In genomic region chr14:101972126-101972785, GRCh38 we compare ENCODE assay signal across 7 cellular contexts. TPM values are rescaled to one million over a fixed set of nuclear protein-coding genes. Genes with fewer than 3 reads are reported as not detected.
A peak's percentile ranks its signal among the peaks of the same experiment; 100 is the strongest.
DNase-seq lines count a peak whose midpoint lies in the region; ATAC-seq and TF ChIP-seq lines count a peak whose summit lies in the region.

No MANE protein-coding gene starts in this region.

- no peak for TF ChIP-seq POLR2A in HCT116 (IDR thresholded peaks at IDR 0.05; ENCODE audit: borderline replicate concordance, extremely low read depth, insufficient read depth, insufficient read length)

- ATAC-seq in HCT116 (peak; percentile 99), Panc1 (peak; percentile 98), GM18858 (IDR thresholded peaks at IDR 0.05; ENCODE audit: unreplicated experiment) (no peak)
- no peak for ATAC-seq in activated CD4-positive, alpha-beta T cell treated with anti-CD3 and anti-CD28 coated beads for 36 hours

- H3K4me3 Mint-ChIP-seq in endothelial cell (ENCODE audit: unreplicated experiment) (peak overlapping the region; percentile 11), mesothelial cell of epicardium (no peak overlapping the region)
- no peak overlapping the region for H3K4me3 Mint-ChIP-seq in activated CD4-positive, alpha-beta T cell treated with anti-CD3 and anti-CD28 coated beads for 36 hours

- POLR2A ChIA-PET in HCT116 (lab: Charles Lee) (interaction anchor here (0.6 to 1.2 kb wide), 2 partner anchors 207 to 212 kb away, joined by 3 to 4 read pairs; no protein-coding TSS in a partner anchor), Panc1 (lab: Charles Lee) (interaction anchor here (0.6 kb wide), 1 partner anchor 1105 kb away, joined by 7 read pairs; no protein-coding TSS in a partner anchor)
- POLR2A ChIA-PET in activated CD4-positive, alpha-beta T cell treated with anti-CD3 and anti-CD28 coated beads for 36 hours (lab: Charles Lee), result no interaction called here

- H4K20me1 ChIP-seq in HCT116 (ENCODE audit: insufficient read depth), result no peaks in the 10 kb centered on the region

- DNase-seq in HCT116 (ENCODE audit: low read depth, low spot score) (peak; percentile 91), Panc1 (ENCODE audit: low read depth, low spot score) (peak; percentile 96), endothelial cell (ENCODE audit: low spot score) (no peak), mesothelial cell of epicardium (ENCODE audit: low spot score in 2 of 2, unreplicated experiment in 2 of 2) (no peak), SKM-1 treated with dmso at 0.1 percent for 144 hours (lab: John Stamatoyannopoulos, UW; ENCODE audit: unreplicated experiment) (no peak)
- no peak for DNase-seq in activated CD4-positive, alpha-beta T cell treated with anti-CD3 and anti-CD28 coated beads for 36 hours

- BruUV-seq in HCT116 (replicated peaks; lab: Mats Ljungman, UMichigan) (no TSS peak), Panc1 (replicated peaks; lab: Mats Ljungman, UMichigan) (no TSS peak)

- in situ Hi-C loops in Panc1 (cut with HindIII; ENCODE audit: low pct_unique_long_range_greater_than_20kb, low sequenced_read_pairs), result no loop called here

- H3K9me3 Mint-ChIP-seq in endothelial cell (ENCODE audit: unreplicated experiment) (no peaks in the 10 kb centered on the region), mesothelial cell of epicardium (no peaks in the 10 kb centered on the region)
- H3K9me3 Mint-ChIP-seq in activated CD4-positive, alpha-beta T cell treated with anti-CD3 and anti-CD28 coated beads for 36 hours (ENCODE audit: low read depth), result no peaks in the 10 kb centered on the region

- H3K79me2 ChIP-seq in HCT116 (ENCODE audit: insufficient read depth, low read length), result peaks cover 84% of the 10 kb centered on the region

- H3K9me2 ChIP-seq in HCT116 (ENCODE audit: insufficient read depth), result no peaks in the 10 kb centered on the region

- H3K9me3 ChIP-seq in HCT116 (ENCODE audit: control insufficient read depth in 1 of 2, insufficient read depth in 1 of 2, low read depth in 1 of 2, low read length in 2 of 2) (no peaks in the 10 kb centered on the region), Panc1 (ENCODE audit: control insufficient read depth, insufficient read depth, low read depth, low read length) (no peaks in the 10 kb centered on the region)

- no peak for TF ChIP-seq RAD21 in HCT116 (IDR thresholded peaks at IDR 0.05; ENCODE audit: low read depth)

- H3K27ac ChIP-seq in HCT116 (ENCODE audit: low read depth, low read length), result peak overlapping the region; percentile 62; the same call in 1 of the 2 replicates
- peak overlapping the region; percentile 77 for H3K27ac ChIP-seq in Panc1 (ENCODE audit: low read length)

- H3K9ac ChIP-seq in HCT116 (ENCODE audit: low read length), result peak overlapping the region; percentile 55

- TF ChIP-seq CTCF in HCT116 (IDR thresholded peaks at IDR 0.05 in 2 of 3, conservative IDR thresholded peaks at IDR 0.05 in 1 of 3; ENCODE audit: borderline replicate concordance in 1 of 3, insufficient read depth in 1 of 3, low read depth in 2 of 3, low read length in 2 of 3), result no peak
- no peak for TF ChIP-seq CTCF in Panc1 (IDR thresholded peaks at IDR 0.05)
- no peak for TF ChIP-seq CTCF in endothelial cell (IDR thresholded peaks at IDR 0.05; ENCODE audit: unreplicated experiment)
- TF ChIP-seq CTCF in mesothelial cell of epicardium (IDR thresholded peaks at IDR 0.05; ENCODE audit: unreplicated experiment), result no peak

- H3K4me3 ChIP-seq in HCT116 (replicated peaks in 1 of 2; ENCODE audit: low read depth in 1 of 2, low read length in 2 of 2) (peak overlapping the region in 1 of 2 experiments; percentile 42; a peak in 2 of 4 replicates), Panc1 (ENCODE audit: low read depth in 2 of 2, low read length in 2 of 2) (peak overlapping the region in 1 of 2 experiments; percentile 17; a peak in 1 of 4 replicates)

- H3K4me1 Mint-ChIP-seq in endothelial cell (ENCODE audit: unreplicated experiment), result peaks cover 11% of the 10 kb centered on the region
- peaks cover 14% of the 10 kb centered on the region for H3K4me1 Mint-ChIP-seq in mesothelial cell of epicardium
- H3K4me1 Mint-ChIP-seq in activated CD4-positive, alpha-beta T cell treated with anti-CD3 and anti-CD28 coated beads for 36 hours, result peaks cover 37% of the 10 kb centered on the region

- H2AFZ ChIP-seq in HCT116 (ENCODE audit: low read depth, low read length, poor library complexity, severe bottlenecking), result no peak overlapping the region

- H3K36me3 Mint-ChIP-seq in endothelial cell (ENCODE audit: low read depth, unreplicated experiment) (peaks cover 10% of the 10 kb centered on the region), mesothelial cell of epicardium (peaks cover 18% of the 10 kb centered on the region)
- H3K36me3 Mint-ChIP-seq in activated CD4-positive, alpha-beta T cell treated with anti-CD3 and anti-CD28 coated beads for 36 hours (ENCODE audit: low read depth), result peaks cover 17% of the 10 kb centered on the region

- H3K4me1 ChIP-seq in HCT116 (ENCODE audit: control insufficient read depth in 1 of 2, insufficient read depth in 2 of 2, low read length in 2 of 2), result peaks cover 26 to 30% of the 10 kb centered on the region in 2 experiments
- H3K4me1 ChIP-seq in Panc1 (ENCODE audit: control insufficient read depth, insufficient read depth, low read length), result peaks cover 30% of the 10 kb centered on the region

- H3K27ac Mint-ChIP-seq in endothelial cell (ENCODE audit: unreplicated experiment) (peak overlapping the region; percentile 48), mesothelial cell of epicardium (peak overlapping the region; percentile 89)
- H3K27ac Mint-ChIP-seq in activated CD4-positive, alpha-beta T cell treated with anti-CD3 and anti-CD28 coated beads for 36 hours, result no peak overlapping the region

- RAD21 ChIA-PET in HCT116 (lab: Charles Lee; ENCODE audit: low non-redundant PET in 1 of 2, low total read pairs in 2 of 2, uncharacterized antibody in 2 of 2, unreplicated experiment in 2 of 2), result interaction anchor here in 1 of 2 experiments (0.6 kb wide), 1 partner anchor 201 kb away, joined by 3 read pairs; no protein-coding TSS in a partner anchor

- peak overlapping the region; percentile 75 for H3K4me2 ChIP-seq in HCT116 (ENCODE audit: low read length)

- CTCF ChIA-PET in HCT116 (lab: Charles Lee) (interaction anchor here (0.7 to 2.2 kb wide), 6 partner anchors 11 to 722 kb away, joined by 3 to 7 read pairs (median 4); no protein-coding TSS in a partner anchor), Panc1 (lab: Charles Lee) (interaction anchor here (0.7 kb wide), 1 partner anchor 223 kb away, joined by 4 read pairs; no protein-coding TSS in a partner anchor)
- CTCF ChIA-PET in activated CD4-positive, alpha-beta T cell treated with anti-CD3 and anti-CD28 coated beads for 36 hours (lab: Charles Lee), result interaction anchor here (0.8 to 1.3 kb wide), 2 partner anchors 124 to 265 kb away, joined by 3 to 5 read pairs; no protein-coding TSS in a partner anchor

- H3K27me3 Mint-ChIP-seq in endothelial cell (ENCODE audit: unreplicated experiment) (peaks cover 1% of the 10 kb centered on the region), mesothelial cell of epicardium (ENCODE audit: low read depth) (no peaks in the 10 kb centered on the region)
- H3K27me3 Mint-ChIP-seq in activated CD4-positive, alpha-beta T cell treated with anti-CD3 and anti-CD28 coated beads for 36 hours, result no peaks in the 10 kb centered on the region

- H3K27me3 ChIP-seq in HCT116 (ENCODE audit: insufficient read depth, low read length), result no peaks in the 10 kb centered on the region
- H3K27me3 ChIP-seq in Panc1 (ENCODE audit: control insufficient read depth, insufficient read depth, low read length), result no peaks in the 10 kb centered on the region

- H3K36me3 ChIP-seq in HCT116 (ENCODE audit: control insufficient read depth in 1 of 2, insufficient read depth in 2 of 2, low read length in 2 of 2) (peaks cover 7 to 11% of the 10 kb centered on the region in 2 experiments; a peak in 3 of 4 replicates), Panc1 (ENCODE audit: control insufficient read depth, insufficient read depth, low read length) (peaks cover 9% of the 10 kb centered on the region; the same call in 1 of the 2 replicates)

- intact Hi-C loops in HCT116 (cut with micrococcal nuclease), result no loop called here
- intact Hi-C loops in Panc1 (cut with micrococcal nuclease; ENCODE audit: unreplicated experiment), result no loop called here
- intact Hi-C loops in activated CD4-positive, alpha-beta T cell treated with anti-CD3 and anti-CD28 coated beads for 36 hours (cut with DNase I, micrococcal nuclease), result no loop called here

TF ChIP-seq in HCT116, 20 proteins besides CTCF, POLR2A, EP300 and RAD21 (continues in another document):
- TF ChIP-seq SRF (IDR thresholded peaks at IDR 0.05; ENCODE audit: low read depth) (peak; percentile 67; the same call in 1 of the 2 replicates), CBX3 (IDR thresholded peaks at IDR 0.05; ENCODE audit: low read depth) (peak; percentile 95), SIN3A (IDR thresholded peaks at IDR 0.05; ENCODE audit: low read depth) (peak; percentile 80), SP1 (IDR thresholded peaks at IDR 0.05; ENCODE audit: low read depth) (peak; percentile 80), MAX (IDR thresholded peaks at IDR 0.05) (peak; percentile 94), ZBTB33 (IDR thresholded peaks at IDR 0.05; ENCODE audit: extremely low read depth, insufficient replicate concordance, low read length) (no peak), ZNF274 (IDR thresholded peaks at IDR 0.05; ENCODE audit: low read depth, low read length) (no peak)

RNA-seq across cellular contexts. Expression of gene DYNC1H1, which starts 7.9 kb away (rescaled TPM):
- total RNA-seq in HCT116 (2021; ENCODE audit: unreplicated experiment), result 361 TPM
- polyA plus RNA-seq in HCT116 (2012), result 307 and 340 TPM in 2 replicates
- 382 TPM for total RNA-seq in Panc1 (2021; ENCODE audit: unreplicated experiment)
- polyA plus RNA-seq in Panc1 (2012; ENCODE audit: insufficient read length), result 353 TPM
- total RNA-seq in endothelial cell (ENCODE audit: unreplicated experiment), result 662 TPM
- total RNA-seq in mesothelial cell of epicardium, result 460 to 515 TPM (median 465 TPM) in 3 replicates
- 100 to 1,000 TPM; 283 to 293 TPM for total RNA-seq in activated CD4-positive, alpha-beta T cell treated with anti-CD3 and anti-CD28 coated beads for 36 hours

Comparison
In these comparisons a context has a peak if more than half of its experiments do, and no peak if none do; other contexts are left out.
1. ATAC-seq: peak in HCT116 (single experiment) and Panc1 (single experiment); none in GM18858 (single experiment) and activated CD4-positive, alpha-beta T cell treated with anti-CD3 and anti-CD28 coated beads for 36 hours (single experiment).
2. DNase-seq: peak in HCT116 (single experiment) and Panc1 (single experiment); none in endothelial cell (single experiment), mesothelial cell of epicardium (0 of 2), activated CD4-positive, alpha-beta T cell treated with anti-CD3 and anti-CD28 coated beads for 36 hours (single experiment) and SKM-1 treated with dmso at 0.1 percent for 144 hours (single experiment).